In genomic region chr17:71724339-71724738, GRCh38 we compare ENCODE assay signal across 10 cellular contexts.
"Had no signal": no experiment of that assay in that cellular context is flagged by ENCODE, and none has a peak within 500 bp of the region (broad histone marks: within the 10 kb centered on the region; RNA-seq: fewer than 3 reads in every experiment).

No MANE protein-coding gene starts in this region.

- H3K36me3 ChIP-seq: HAP-1 had no signal

- H3K4me3 ChIP-seq: GM23338, HAP-1, K562 had no signal

- H3K4me2 ChIP-seq: GM23338 had no signal

- H3K4me1 ChIP-seq: HAP-1 had no signal

- H2AFZ ChIP-seq: GM23338 had no signal

- DNase-seq: H7, HFFc6, IMR-90, KG1 had no signal

- FAIRE-seq: H1, HTR-8/SVneo, K562 had no signal

- ATAC-seq: GM23338, HCT116, K562 had no signal
